ENCODE assay signal across 8 cellular contexts in genomic region chr2:96407041-96407918, GRCh38.
DNase-seq lines count a peak whose midpoint lies in the region; ATAC-seq, FAIRE-seq and TF ChIP-seq lines count a peak whose summit lies in the region.

No MANE protein-coding gene starts in this region.

- peak; percentile 82 for TF ChIP-seq CTCF in WERI-Rb-1 (IDR thresholded peaks at IDR 0.05; ENCODE audit: low read depth, low read length)
- TF ChIP-seq CTCF in brain microvascular endothelial cell (IDR thresholded peaks at IDR 0.05; ENCODE audit: low read depth, low read length, missing control alignments): peak; percentile 94

- no peaks in the 10 kb centered on the region for H3K27me3 ChIP-seq in WERI-Rb-1 (ENCODE audit: insufficient read depth, low read depth, severe bottlenecking)
- peaks cover 4% of the 10 kb centered on the region for H3K27me3 ChIP-seq in brain microvascular endothelial cell (replicated peaks)

- no peak for ATAC-seq in GM18870 (IDR thresholded peaks at IDR 0.05; ENCODE audit: unreplicated experiment)

- H3K27ac ChIP-seq in WERI-Rb-1 (no peak overlapping the region), brain microvascular endothelial cell (no peak overlapping the region)

- DNase-seq in ACHN: peak; percentile 74
- peak; percentile 71 for DNase-seq in GM18507 (ENCODE audit: extremely low spot score, insufficient read length, low read depth)
- DNase-seq in NCI-H1694 treated with DMSO at 0.1 percent for 48 hours (lab: John Stamatoyannopoulos, UW): peak; percentile 87
- DNase-seq in WERI-Rb-1: peak; percentile 57
- peak; percentile 52 for DNase-seq in brain microvascular endothelial cell
- peak; percentile 83 for DNase-seq in iPS-NIHi11 (ENCODE audit: low spot score)
- peak; percentile 36 to 43 for DNase-seq in stimulated activated CD4-positive, alpha-beta T cell treated with anti-CD3 and anti-CD28 coated beads, Interleukin-12 subunit alpha, Interleukin-12 subunit beta, amount 100 ng/mL, for 24 hours (ENCODE audit: low read depth in 2 of 2)

- H3K4me3 ChIP-seq in WERI-Rb-1 (ENCODE audit: low read depth, low read length) (no peak overlapping the region), brain microvascular endothelial cell (ENCODE audit: low read depth, low read length) (no peak overlapping the region)

- H3K36me3 ChIP-seq in WERI-Rb-1 (no peaks in the 10 kb centered on the region), brain microvascular endothelial cell (replicated peaks) (no peaks in the 10 kb centered on the region)

- in situ Hi-C loops in ACHN (cut with HindIII; ENCODE audit: low pct_ligation_motif_present, low pct_unique_long_range_greater_than_20kb, low sequenced_read_pairs) (loop anchor here (10.0 kb wide), 1 partner anchor 108 kb away; no protein-coding TSS in a partner anchor), brain microvascular endothelial cell (cut with HindIII; ENCODE audit: low pct_ligation_motif_present, low sequenced_read_pairs) (no loop called here)

- FAIRE-seq in GM18507 (lab: Jason Lieb, UNC): peak; percentile 90

- H3K9me3 ChIP-seq in WERI-Rb-1 (ENCODE audit: severe bottlenecking): no peaks in the 10 kb centered on the region
